Comparison of ENCODE assay signal across 2 cellular contexts in genomic region chr9:101904845-101905244, GRCh38.
TF ChIP-seq lines count a peak whose summit lies in the region.

No MANE protein-coding gene starts in this region.

TF ChIP-seq in K562, 482 proteins besides CTCF, POLR2A, EP300 and RAD21 (continued from another document and continues in another):
- TF ChIP-seq HMBOX1 (IDR thresholded peaks at IDR 0.05): no peak
- no peak for TF ChIP-seq EGR1 (conservative IDR thresholded peaks at IDR 0.05)
- no peak for TF ChIP-seq ZFP1 (CRISPR knock-in tag; IDR thresholded peaks at IDR 0.05)
- no peak for TF ChIP-seq ARID3A (IDR thresholded peaks at IDR 0.05; ENCODE audit: borderline replicate concordance, low read depth, low read length)
- no peak for TF ChIP-seq ADNP (tag; IDR thresholded peaks at IDR 0.05)
- no peak for TF ChIP-seq SIX5 (IDR thresholded peaks at IDR 0.05; ENCODE audit: borderline replicate concordance in 1 of 2, insufficient read depth in 1 of 2, low read depth in 1 of 2, low read length in 2 of 2)
- no peak for TF ChIP-seq ASH1L (IDR thresholded peaks at IDR 0.05; ENCODE audit: borderline replicate concordance, low read depth, partially characterized antibody)
- no peak for TF ChIP-seq CLOCK (CRISPR knock-in tag; IDR thresholded peaks at IDR 0.05; ENCODE audit: borderline replicate concordance)
- TF ChIP-seq KLF16 (IDR thresholded peaks at IDR 0.05): no peak; the same call in 1 of the 2 replicates
- no peak for TF ChIP-seq ZHX1 (conservative IDR thresholded peaks at IDR 0.05; ENCODE audit: low read length)
- no peak for TF ChIP-seq CHD4 (IDR thresholded peaks at IDR 0.05; ENCODE audit: insufficient read depth, insufficient replicate concordance, low read depth, low read length, poor library complexity, severe bottlenecking)
- TF ChIP-seq FOXA3 (CRISPR knock-in tag; conservative IDR thresholded peaks at IDR 0.05 in 1 of 2, IDR thresholded peaks at IDR 0.05 in 1 of 2): peak in 1 of 2 experiments; percentile 53; a peak in 2 of 4 replicates

TF ChIP-seq in WTC11, 78 proteins besides CTCF, POLR2A, EP300 and RAD21 (continued from another document):
- TF ChIP-seq ZNF281 (CRISPR knock-in tag; IDR thresholded peaks at IDR 0.05) (no peak), ZNF532 (CRISPR knock-in tag; IDR thresholded peaks at IDR 0.05; ENCODE audit: borderline replicate concordance) (no peak), ZNF671 (CRISPR knock-in tag; IDR thresholded peaks at IDR 0.05) (no peak), HMGA2 (CRISPR knock-in tag; IDR thresholded peaks at IDR 0.05) (no peak), USF2 (CRISPR knock-in tag; IDR thresholded peaks at IDR 0.05) (no peak), GTF2I (CRISPR knock-in tag; conservative IDR thresholded peaks at IDR 0.05) (no peak), NR1H2 (CRISPR knock-in tag; IDR thresholded peaks at IDR 0.05) (no peak), CDX4 (CRISPR knock-in tag; IDR thresholded peaks at IDR 0.05; ENCODE audit: borderline replicate concordance) (no peak), ZNF121 (CRISPR knock-in tag; IDR thresholded peaks at IDR 0.05) (no peak), MYBL2 (CRISPR knock-in tag; IDR thresholded peaks at IDR 0.05) (no peak)
